In genomic region chr2:168222095-168222494, GRCh38 we compare ENCODE assay signal across 15 cellular contexts. TPM values are rescaled to one million over a fixed set of nuclear protein-coding genes. Genes with fewer than 3 reads are reported as not detected.
DNase-seq lines count a peak whose midpoint lies in the region; ATAC-seq, FAIRE-seq and TF ChIP-seq lines count a peak whose summit lies in the region.
"Had no signal": no experiment of that assay in that cellular context is flagged by ENCODE, and none has a peak within 500 bp of the region (broad histone marks: within the 10 kb centered on the region; RNA-seq: fewer than 3 reads in every experiment).

No MANE protein-coding gene starts in this region.

- no peak for TF ChIP-seq POLR2A in HCT116 (IDR thresholded peaks at IDR 0.05; ENCODE audit: borderline replicate concordance, extremely low read depth, insufficient read depth, insufficient read length)

- no peaks in the 10 kb centered on the region for H3F3A ChIP-seq in smooth muscle cell (ENCODE audit: low read depth)

- no peak overlapping the region for H2BK120ac ChIP-seq in mesendoderm (ENCODE audit: low read depth, low read length)

- no peak overlapping the region for H3K23ac ChIP-seq in mesendoderm (ENCODE audit: low read length)

- WGBS in pancreas, 2 donors, result 92 to 97% methylated on average over 3 of the region's 3 CpGs
- WGBS in mesendoderm (ENCODE audit: extremely low coverage, insufficient coverage, low lambda C conversion rate), result no CpG with 5 or more reads among the region's 3 CpGs
- WGBS in smooth muscle cell (ENCODE audit: low lambda C conversion rate), result 52% methylated on average over 3 of the region's 3 CpGs

- H3K4me1 Mint-ChIP-seq in chondrocyte (ENCODE audit: low read depth), result peaks cover 42% of the 10 kb centered on the region

- TF ChIP-seq CTCF in HCT116 (IDR thresholded peaks at IDR 0.05 in 2 of 3, conservative IDR thresholded peaks at IDR 0.05 in 1 of 3; ENCODE audit: borderline replicate concordance in 1 of 3, insufficient read depth in 1 of 3, low read depth in 2 of 3, low read length in 2 of 3) (no peak), chondrocyte (IDR thresholded peaks at IDR 0.05) (no peak), pancreas (IDR thresholded peaks at IDR 0.05) (no peak), smooth muscle cell (IDR thresholded peaks at IDR 0.05; ENCODE audit: borderline replicate concordance, insufficient read depth, poor library complexity, severe bottlenecking) (no peak)

- no peak overlapping the region for H3K56ac ChIP-seq in mesendoderm (ENCODE audit: low read length)

- H3K4me3 Mint-ChIP-seq in chondrocyte (ENCODE audit: unreplicated experiment), result no peak overlapping the region

- no peak overlapping the region for H3K4me3 ChIP-seq in HCT116 (replicated peaks in 1 of 2; ENCODE audit: low read depth in 1 of 2, low read length in 2 of 2)
- H3K4me3 ChIP-seq in pancreas, result no peak overlapping the region
- H3K4me3 ChIP-seq in mesendoderm (ENCODE audit: low read length), result no peak overlapping the region
- H3K4me3 ChIP-seq in smooth muscle cell, result no peak overlapping the region
- H3K4me3 ChIP-seq: K562, SJCRH30 had no signal

- no peak overlapping the region for H2BK5ac ChIP-seq in mesendoderm (ENCODE audit: low read length)

- H3K9me3 ChIP-seq in HCT116 (ENCODE audit: control insufficient read depth in 1 of 2, insufficient read depth in 1 of 2, low read depth in 1 of 2, low read length in 2 of 2) (no peaks in the 10 kb centered on the region), pancreas (no peaks in the 10 kb centered on the region), smooth muscle cell (replicated peaks; ENCODE audit: low read depth) (no peaks in the 10 kb centered on the region)
- H3K9me3 ChIP-seq: SJCRH30 had no signal

- RAD21 ChIA-PET in HCT116 (lab: Charles Lee; ENCODE audit: low non-redundant PET in 1 of 2, low total read pairs in 2 of 2, uncharacterized antibody in 2 of 2, unreplicated experiment in 2 of 2), result interaction anchor here in 1 of 2 experiments (0.6 kb wide), 1 partner anchor 121 kb away, joined by 3 read pairs; no protein-coding TSS in a partner anchor

- ATAC-seq in HCT116, result no peak
- ATAC-seq in left ventricle myocardium superior, result peak; percentile 86
- no peak for ATAC-seq in pancreas
- ATAC-seq: K562 had no signal

- BruUV-seq in HCT116 (replicated peaks; lab: Mats Ljungman, UMichigan), result no TSS peak

- H3K4ac ChIP-seq in mesendoderm (ENCODE audit: low read depth, low read length), result no peak overlapping the region

- intact Hi-C loops in HCT116 (cut with micrococcal nuclease) (no loop called here), left ventricle myocardium superior (cut with micrococcal nuclease) (no loop called here), pancreas (cut with DNase I) (no loop called here)

- FAIRE-seq in pancreas (lab: Jason Lieb, UNC), result no peak
- FAIRE-seq: H1, K562 had no signal

- no peak for TF ChIP-seq RAD21 in HCT116 (IDR thresholded peaks at IDR 0.05; ENCODE audit: low read depth)

- H2BK15ac ChIP-seq in mesendoderm (replicated peaks; ENCODE audit: low read depth), result no peak overlapping the region

- peaks cover 79 to 97% of the 10 kb centered on the region in 2 experiments for H3K4me1 ChIP-seq in HCT116 (ENCODE audit: control insufficient read depth in 1 of 2, insufficient read depth in 2 of 2, low read length in 2 of 2)
- H3K4me1 ChIP-seq in pancreas, result peaks cover 15 to 21% (median 17%) of the 10 kb centered on the region in 3 donors
- no peaks in the 10 kb centered on the region for H3K4me1 ChIP-seq in mesendoderm (ENCODE audit: control insufficient read depth, low read depth, low read length)
- H3K4me1 ChIP-seq in smooth muscle cell (ENCODE audit: low read depth), result peaks cover 6% of the 10 kb centered on the region

- no peaks in the 10 kb centered on the region for H3K36me3 ChIP-seq in HCT116 (ENCODE audit: control insufficient read depth in 1 of 2, insufficient read depth in 2 of 2, low read length in 2 of 2)
- H3K36me3 ChIP-seq in pancreas, result no peaks in the 10 kb centered on the region
- no peaks in the 10 kb centered on the region for H3K36me3 ChIP-seq in mesendoderm (ENCODE audit: control insufficient read depth, insufficient read depth, low read length)
- no peaks in the 10 kb centered on the region for H3K36me3 ChIP-seq in smooth muscle cell (ENCODE audit: low read depth)
- H3K36me3 ChIP-seq: SJCRH30 had no signal

- H3K27me3 ChIP-seq in HCT116 (ENCODE audit: insufficient read depth, low read length) (no peaks in the 10 kb centered on the region), pancreas (no peaks in the 10 kb centered on the region), mesendoderm (ENCODE audit: insufficient read depth, low read length, poor library complexity) (no peaks in the 10 kb centered on the region), smooth muscle cell (ENCODE audit: low read depth) (no peaks in the 10 kb centered on the region)
- H3K27me3 ChIP-seq: SJCRH30 had no signal

- H3K4me2 ChIP-seq in HCT116 (ENCODE audit: low read length) (peak overlapping the region; percentile 48), mesendoderm (ENCODE audit: low read length) (no peak overlapping the region), smooth muscle cell (no peak overlapping the region)

- no peak overlapping the region for H4K8ac ChIP-seq in mesendoderm (ENCODE audit: low read depth, low read length)

- no peak overlapping the region for H4K5ac ChIP-seq in mesendoderm (ENCODE audit: low read length)

- H3K27ac Mint-ChIP-seq in chondrocyte (ENCODE audit: unreplicated experiment), result peak overlapping the region; percentile 1

- H3K27ac ChIP-seq in HCT116 (ENCODE audit: low read depth, low read length) (peak overlapping the region; percentile 99), pancreas (peak overlapping the region in 3 of 4 donors; percentile 47 to 83 (median 63)), mesendoderm (ENCODE audit: low read depth, low read length) (no peak overlapping the region), smooth muscle cell (ENCODE audit: low read depth) (no peak overlapping the region)
- H3K27ac ChIP-seq: RWPE1, SJCRH30 had no signal

- H3K9ac ChIP-seq in HCT116 (ENCODE audit: low read length) (peak overlapping the region; percentile 43), mesendoderm (ENCODE audit: low read length) (no peak overlapping the region), smooth muscle cell (ENCODE audit: low read depth) (no peak overlapping the region)

- H3K18ac ChIP-seq in mesendoderm (ENCODE audit: low read length), result no peak overlapping the region

- H2AK5ac ChIP-seq in mesendoderm (ENCODE audit: low read length), result no peak overlapping the region

- H3K9me3 Mint-ChIP-seq in chondrocyte (ENCODE audit: low read depth), result no peaks in the 10 kb centered on the region

- no peaks in the 10 kb centered on the region for H4K20me1 ChIP-seq in HCT116 (ENCODE audit: insufficient read depth)
- H4K20me1 ChIP-seq in smooth muscle cell (ENCODE audit: low read depth), result peaks cover 76% of the 10 kb centered on the region

- POLR2A ChIA-PET in HCT116 (lab: Charles Lee), result no interaction called here

- H2AFZ ChIP-seq in HCT116 (ENCODE audit: low read depth, low read length, poor library complexity, severe bottlenecking) (no peak overlapping the region), smooth muscle cell (ENCODE audit: low read depth) (no peak overlapping the region)

- no peaks in the 10 kb centered on the region for H3K9me2 ChIP-seq in HCT116 (ENCODE audit: insufficient read depth)

- CTCF ChIA-PET in HCT116 (lab: Charles Lee), result interaction anchor here (0.6 kb wide), 1 partner anchor 627 kb away, joined by 3 read pairs; no protein-coding TSS in a partner anchor

- H3K79me1 ChIP-seq in mesendoderm (ENCODE audit: low read length), result no peaks in the 10 kb centered on the region

- H3K36me3 Mint-ChIP-seq in chondrocyte (ENCODE audit: low read depth), result peaks cover 2% of the 10 kb centered on the region

- no peaks in the 10 kb centered on the region for H3K27me3 Mint-ChIP-seq in chondrocyte (ENCODE audit: low read depth)

- H3K79me2 ChIP-seq in HCT116 (ENCODE audit: insufficient read depth, low read length), result peaks cover 95% of the 10 kb centered on the region
- no peaks in the 10 kb centered on the region for H3K79me2 ChIP-seq in mesendoderm (ENCODE audit: control insufficient read depth, insufficient read depth, low read length)
- peaks cover 45% of the 10 kb centered on the region for H3K79me2 ChIP-seq in smooth muscle cell (ENCODE audit: low read depth)

- DNase-seq in HCT116 (ENCODE audit: low read depth, low spot score) (no peak), chondrocyte (ENCODE audit: low spot score) (no peak), left ventricle myocardium superior (no peak), pancreas (no peak), NCI-H748 treated with DMSO at 0.1 percent for 48 hours (lab: John Stamatoyannopoulos, UW) (no peak), mesendoderm (no peak), smooth muscle cell (lab: John Stamatoyannopoulos, UW; ENCODE audit: unreplicated experiment) (no peak)
- DNase-seq: C1 segment of cervical spinal cord, DMS79, NCI-H1694 treated with DMSO at 0.1 percent for 48 hours, NCI-H510A, SJCRH30 had no signal

RNA-seq across cellular contexts. Expression of gene STK39, which starts 25.3 kb away (rescaled TPM):
- 118 TPM for total RNA-seq in HCT116 (2021; ENCODE audit: unreplicated experiment)
- 62.6 and 81.7 TPM in 2 replicates for polyA plus RNA-seq in HCT116 (2012)
- 31.9 to 34.8 TPM (median 34.3 TPM) in 3 replicates for total RNA-seq in chondrocyte
- total RNA-seq in left ventricle myocardium superior, result 20.9 TPM
- 10 to 100 TPM; 14.3 to 23.1 (median 17.0) TPM for total RNA-seq in pancreas
- polyA plus RNA-seq in pancreas, result 10 to 100 TPM in 1 of 2 donors, 1 to 10 TPM in 1; 9.5 to 11.7 TPM
- polyA plus RNA-seq in mesendoderm (2013, experiment 1 of 2), result 20.4 TPM
- 21.2 TPM for polyA plus RNA-seq in mesendoderm (2013, experiment 2 of 2)
- total RNA-seq in smooth muscle cell, result 32.1 and 37.8 TPM in 2 replicates
- 18.8 and 21.1 TPM in 2 replicates for polyA plus RNA-seq in smooth muscle cell

Comparison
In these comparisons a context has a peak if more than half of its experiments do, and no peak if none do; other contexts are left out.
1. H3K27ac ChIP-seq: peak in HCT116 (single experiment) and pancreas (3 of 4); none in mesendoderm (single experiment) and smooth muscle cell (single experiment).